ENCODE assay signal across 7 cellular contexts in the genomic region with DNA sequence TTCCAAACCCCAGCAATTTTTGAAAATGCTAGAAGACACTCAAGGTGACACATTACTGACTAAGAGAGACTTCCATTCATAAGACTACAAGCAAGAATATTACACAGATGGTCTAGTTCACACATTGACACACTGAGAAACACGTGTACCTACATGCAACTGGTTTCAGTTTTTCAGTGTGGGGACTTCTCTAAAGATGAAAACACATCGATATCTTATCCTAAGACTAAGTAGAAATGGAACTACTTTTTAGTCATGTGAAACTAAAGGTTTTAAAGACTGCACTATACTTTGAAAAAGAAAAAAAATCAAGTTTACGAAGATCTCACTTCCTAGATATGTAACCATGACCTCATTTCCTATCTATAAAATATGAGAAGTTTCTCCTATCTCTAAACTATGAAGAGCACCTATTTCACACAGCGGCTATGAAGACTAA.
DNase-seq lines count a peak whose midpoint lies in the region; ATAC-seq lines count a peak whose summit lies in the region.
"Not testable (repeated sequence)": the region's sequence is repeated elsewhere in the genome, so short reads cannot be mapped to it uniquely, and the experiment has no call there.

No MANE protein-coding gene starts in this region.

- not testable (repeated sequence) for DNase-seq in central memory CD8-positive, alpha-beta T cell (ENCODE audit: low spot score in 2 of 2)

- H3K36me3 Mint-ChIP-seq in central memory CD8-positive, alpha-beta T cell (ENCODE audit: insufficient read depth), result not testable (repeated sequence)

- not testable (repeated sequence) for H3K27me3 Mint-ChIP-seq in central memory CD8-positive, alpha-beta T cell

- ATAC-seq in GM18508 (IDR thresholded peaks at IDR 0.05; ENCODE audit: insufficient read depth, unreplicated experiment) (peak; percentile 38), GM19043 (IDR thresholded peaks at IDR 0.05; ENCODE audit: low read depth, unreplicated experiment) (peak; percentile 65), GM21423 (IDR thresholded peaks at IDR 0.05; ENCODE audit: unreplicated experiment) (peak; percentile 70), HG02610 (IDR thresholded peaks at IDR 0.05; ENCODE audit: unreplicated experiment) (peak; percentile 63), HG03103 (IDR thresholded peaks at IDR 0.05; ENCODE audit: low read depth, unreplicated experiment) (peak; percentile 56)
- ATAC-seq in activated CD4-positive, CD25-positive, alpha-beta regulatory T cell treated with anti-CD3 and anti-CD28 coated beads, Interleukin-2, amount 50 U/mL, for 24 hours, result peak; percentile 83 to 85
- ATAC-seq in central memory CD8-positive, alpha-beta T cell (replicated peaks; ENCODE audit: extremely low read depth, poor library complexity, severe bottlenecking), result peak; percentile 50

- not testable (repeated sequence) for H3K4me1 Mint-ChIP-seq in central memory CD8-positive, alpha-beta T cell

- not testable (repeated sequence) for H3K27ac Mint-ChIP-seq in central memory CD8-positive, alpha-beta T cell (ENCODE audit: low read depth)

- H3K9me3 Mint-ChIP-seq in central memory CD8-positive, alpha-beta T cell, result not testable (repeated sequence)

- H3K4me3 Mint-ChIP-seq in central memory CD8-positive, alpha-beta T cell, result not testable (repeated sequence)
